ENCODE assay signal across 8 cellular contexts in genomic region chr5:172769598-172770373, GRCh38. TPM values are rescaled to one million over a fixed set of nuclear protein-coding genes. Genes with fewer than 3 reads are reported as not detected.
DNase-seq lines count a peak whose midpoint lies in the region; ATAC-seq, FAIRE-seq and TF ChIP-seq lines count a peak whose summit lies in the region.

No MANE protein-coding gene starts in this region.

- no peaks in the 10 kb centered on the region for H3K27me3 ChIP-seq in mononuclear cell (ENCODE audit: insufficient read depth, low read length)
- H3K27me3 ChIP-seq in vagina = no peaks in the 10 kb centered on the region

- H3K36me3 ChIP-seq in vagina = peaks cover 11 to 33% of the 10 kb centered on the region in 2 donors

- H3K4me1 ChIP-seq in mononuclear cell (ENCODE audit: insufficient read depth, low read length) (peaks cover 73% of the 10 kb centered on the region), vagina (peaks cover 69% of the 10 kb centered on the region)

- peaks cover 88% of the 10 kb centered on the region for H3K36me3 Mint-ChIP-seq in effector memory CD8-positive, alpha-beta T cell (ENCODE audit: insufficient read depth)

- DNase-seq in GM13976 (ENCODE audit: low spot score) (peak; percentile 29), RCC 7860 (ENCODE audit: low spot score) (peak; percentile 35), vagina (ENCODE audit: extremely low spot score in 2 of 2) (no peak), occipital lobe (lab: John Stamatoyannopoulos, UW) (no peak), SHP77 (lab: John Stamatoyannopoulos, UW) (no peak)
- DNase-seq in effector memory CD8-positive, alpha-beta T cell = peak; percentile 43 to 52 (median 45)

- H3K27ac ChIP-seq in vagina = peak overlapping the region; percentile 98

- H3K9me3 ChIP-seq in mononuclear cell (ENCODE audit: low read depth, low read length) (no peaks in the 10 kb centered on the region), vagina (no peaks in the 10 kb centered on the region)

- H3K27ac Mint-ChIP-seq in effector memory CD8-positive, alpha-beta T cell = peak overlapping the region; percentile 100

- no peak for FAIRE-seq in RCC 7860 (lab: Jason Lieb, UNC)

- no peak for ATAC-seq in effector memory CD8-positive, alpha-beta T cell (replicated peaks)
- ATAC-seq in HG03571 (IDR thresholded peaks at IDR 0.05; ENCODE audit: unreplicated experiment) = no peak

- no peak for TF ChIP-seq CTCF in GM13976 (IDR thresholded peaks at IDR 0.05; ENCODE audit: borderline replicate concordance, control extremely low read depth, extremely low read depth, insufficient read depth, missing control alignments)
- TF ChIP-seq CTCF in vagina (IDR thresholded peaks at IDR 0.05) = no peak

- H3K4me3 Mint-ChIP-seq in effector memory CD8-positive, alpha-beta T cell = peak overlapping the region; percentile 93 to 97

- no peaks in the 10 kb centered on the region for H3K27me3 Mint-ChIP-seq in effector memory CD8-positive, alpha-beta T cell

- peaks cover 66 to 67% of the 10 kb centered on the region in 2 donors for H3K4me1 Mint-ChIP-seq in effector memory CD8-positive, alpha-beta T cell (ENCODE audit: low read depth in 2 of 2)

- no peaks in the 10 kb centered on the region for H3K9me3 Mint-ChIP-seq in effector memory CD8-positive, alpha-beta T cell

- intact Hi-C loops in vagina (cut with DNase I) = loop anchor here (2.0 to 5.0 kb wide), 4 partner anchors 37 to 133 kb away; no protein-coding TSS in a partner anchor

- H3K4me3 ChIP-seq in mononuclear cell (ENCODE audit: low read length) (peak overlapping the region; percentile 72), vagina (peak overlapping the region; percentile 91 to 99)

- peak in 1 of 2 donors; percentile 1 for TF ChIP-seq POLR2A in vagina (IDR thresholded peaks at IDR 0.05)

- in situ Hi-C loops in GM13976 (cut with MboI; ENCODE audit: low sequenced_read_pairs, unreplicated experiment) = no loop called here

RNA-seq across cellular contexts. Expression of gene DUSP1, which starts 1.2 kb away (rescaled TPM):
- total RNA-seq in mononuclear cell (3,538 TPM), vagina (2,876 TPM), occipital lobe (54.1 TPM)

Comparison
In these comparisons a context has a peak if more than half of its experiments do, and no peak if none do; other contexts are left out.
1. DNase-seq: peak in GM13976 (single experiment), RCC 7860 (single experiment) and effector memory CD8-positive, alpha-beta T cell (3 of 3); none in vagina (0 of 2), occipital lobe (single experiment) and SHP77 (0 of 2).
2. RNA of gene DUSP1, which starts 1.2 kb away (total RNA-seq): 3,538 TPM in mononuclear cell (single experiment) and 2,876 TPM in vagina (single experiment); 54.1 TPM in occipital lobe (single experiment); every median in the first group is over 10 times any median in the second.